In the genomic region with DNA sequence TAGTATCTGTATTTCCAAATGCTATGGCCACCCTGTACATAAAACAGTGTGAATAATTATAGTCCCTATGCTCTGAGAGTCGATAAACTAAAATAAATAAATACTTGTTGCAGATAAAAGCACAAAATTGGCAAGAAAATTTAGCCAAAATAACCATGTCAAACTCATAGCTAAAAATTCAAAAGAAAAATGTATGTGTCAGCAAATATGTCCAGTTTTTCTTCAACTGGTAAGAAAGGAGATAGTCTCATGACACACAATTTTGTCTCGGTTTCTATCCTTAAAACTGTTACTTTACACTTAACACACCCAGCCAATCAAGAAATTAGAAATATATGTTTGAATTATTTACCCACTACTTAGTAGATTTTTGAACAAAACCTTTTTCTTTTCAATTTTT, we compare ENCODE assay signal across 26 cellular contexts.
"Had no signal": no experiment of that assay in that cellular context is flagged by ENCODE, and none has a peak within 500 bp of the region (broad histone marks: within the 10 kb centered on the region; RNA-seq: fewer than 3 reads in every experiment).

No MANE protein-coding gene starts in this region.

- DNase-seq: colonic mucosa; cortex of kidney; effector CD8-positive, alpha-beta T cell; effector memory CD8-positive, alpha-beta T cell; endodermal cell; erythroblast; esophagus squamous epithelium; foreskin fibroblast; foreskin melanocyte; gastrocnemius medialis; glutamatergic neuron; head of caudate nucleus; heart right ventricle; hippocampal formation; left cardiac atrium; left lung; left ventricle myocardium superior; lower lobe of right lung; mesenchymal stem cell; mucosa of descending colon; naive B cell had no signal

- H3K27me3 ChIP-seq: colonic mucosa, esophagus squamous epithelium, gastrocnemius medialis, heart right ventricle, left lung had no signal

- H3K4me3 ChIP-seq: colonic mucosa, esophagus squamous epithelium, gastrocnemius medialis, heart right ventricle, left lung, lower lobe of right lung, mucosa of descending colon had no signal

- H3K36me3 ChIP-seq: colonic mucosa, esophagus squamous epithelium, gastrocnemius medialis, heart right ventricle, left lung, lower lobe of right lung had no signal

- FAIRE-seq: endometrium, islet of Langerhans, keratinocyte had no signal

- H3K27ac ChIP-seq: colonic mucosa, epithelial cell of prostate, esophagus squamous epithelium, gastrocnemius medialis, heart right ventricle, left lung, lower lobe of right lung had no signal

- H3K9me3 ChIP-seq: colonic mucosa, esophagus squamous epithelium, gastrocnemius medialis, left lung, lower lobe of right lung, mucosa of descending colon had no signal

- H3K4me1 ChIP-seq: colonic mucosa, esophagus squamous epithelium, gastrocnemius medialis, heart right ventricle, left lung, lower lobe of right lung had no signal

- ATAC-seq: effector memory CD8-positive, alpha-beta T cell; esophagus mucosa; gastrocnemius medialis; heart right ventricle; left cardiac atrium; left lung; left ventricle myocardium superior; lower lobe of right lung; mucosa of descending colon had no signal
